18 cellular contexts compared by ENCODE assay signal in the genomic region with DNA sequence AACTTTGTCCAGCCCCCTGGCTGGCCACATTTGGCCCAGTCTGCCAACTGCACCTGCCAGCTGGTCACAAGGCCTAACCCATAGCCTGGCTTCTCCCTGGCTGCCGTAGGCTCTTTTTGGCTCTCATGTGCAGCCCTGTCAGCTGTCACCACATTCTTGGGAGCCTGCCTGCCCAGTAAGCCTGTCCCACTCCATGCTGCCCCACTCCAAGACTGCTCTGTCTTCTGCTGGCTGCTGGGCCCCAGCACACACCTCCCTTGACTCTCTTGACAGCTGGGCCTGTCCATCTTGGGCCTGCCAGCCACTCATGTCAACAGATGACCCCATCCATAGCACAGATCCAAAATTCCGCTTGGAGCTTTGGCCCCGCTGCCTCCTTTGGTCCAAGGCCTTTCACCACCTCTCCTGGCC.
DNase-seq lines count a peak whose midpoint lies in the region; ATAC-seq and TF ChIP-seq lines count a peak whose summit lies in the region.
"Had no signal": no experiment of that assay in that cellular context is flagged by ENCODE, and none has a peak within 500 bp of the region (broad histone marks: within the 10 kb centered on the region; RNA-seq: fewer than 3 reads in every experiment).

No MANE protein-coding gene starts in this region.

- ATAC-seq in PC-3 (no peak), HG03378 (IDR thresholded peaks at IDR 0.05; ENCODE audit: unreplicated experiment) (no peak)

- CTCF ChIA-PET in PC-3 (lab: Charles Lee): no interaction called here

- DNase-seq in activated CD8-positive, alpha-beta memory T cell treated with anti-CD3 and anti-CD28 coated beads, Interleukin-2, amount 50 U/mL, for 48 hours: peak; percentile 50
- no peak for DNase-seq in activated CD8-positive, alpha-beta memory T cell treated with anti-CD3 and anti-CD28 coated beads, Interleukin-2, amount 50 U/mL, for 4 hours
- peak; percentile 45 for DNase-seq in islet precursor cell
- DNase-seq in stimulated activated CD8-positive, alpha-beta memory T cell treated with anti-CD3 and anti-CD28 coated beads, Interleukin-4, amount 100 ng/mL, for 48 hours: peak; percentile 10
- DNase-seq in PC-3: no peak
- no peak for DNase-seq in chondrocyte (ENCODE audit: low spot score)
- DNase-seq: activated CD4-positive, alpha-beta T cell treated with anti-CD3 and anti-CD28 coated beads, Interleukin-2, amount 10 ng/mL, durations not matched to agents 7 days and 5 days; CD4-positive, CD25-positive, alpha-beta regulatory T cell; HCEC 1CT; Karpas-422; NCI-H1092 treated with DMSO at 0.1 percent for 48 hours; NCI-H82; SK-N-SH; stimulated activated CD4-positive, alpha-beta T cell treated with anti-CD3 and anti-CD28 coated beads, Interleukin-12 subunit alpha, Interleukin-12 subunit beta, amount 100 ng/mL, for 4 hours had no signal

- H3K27me3 Mint-ChIP-seq in brain (peaks cover 4% of the 10 kb centered on the region), chondrocyte (ENCODE audit: low read depth) (peaks cover 3% of the 10 kb centered on the region)
- H3K27me3 Mint-ChIP-seq: activated CD4-positive, alpha-beta T cell treated with anti-CD3 and anti-CD28 coated beads, Interleukin-2, amount 10 ng/mL, durations not matched to agents 7 days and 5 days; CD4-positive, CD25-positive, alpha-beta regulatory T cell had no signal

- H3K4me1 Mint-ChIP-seq in brain: peaks cover 13% of the 10 kb centered on the region
- no peaks in the 10 kb centered on the region for H3K4me1 Mint-ChIP-seq in chondrocyte (ENCODE audit: low read depth)
- H3K4me1 Mint-ChIP-seq: activated CD4-positive, alpha-beta T cell treated with anti-CD3 and anti-CD28 coated beads, Interleukin-2, amount 10 ng/mL, durations not matched to agents 7 days and 5 days had no signal

- no peaks in the 10 kb centered on the region for H3K9me3 ChIP-seq in PC-3 (ENCODE audit: low read length)
- H3K9me3 ChIP-seq: SK-N-SH had no signal

- POLR2A ChIA-PET in PC-3 (lab: Charles Lee; ENCODE audit: unreplicated experiment): no interaction called here

- no peaks in the 10 kb centered on the region for H3K27me3 ChIP-seq in PC-3 (ENCODE audit: low read length)

- H3K4me3 Mint-ChIP-seq in brain (no peak overlapping the region), chondrocyte (ENCODE audit: unreplicated experiment) (no peak overlapping the region)
- H3K4me3 Mint-ChIP-seq: activated CD4-positive, alpha-beta T cell treated with anti-CD3 and anti-CD28 coated beads, Interleukin-2, amount 10 ng/mL, durations not matched to agents 7 days and 5 days; activated T-helper 1 cell treated with anti-CD3 and anti-CD28 coated beads, Interleukin-12 subunit alpha, Interleukin-12 subunit beta, Interleukin-2, Interleukin-4 antibody, amounts not matched to agents 30 ng/mL and 10 ng/mL and 1 ng/mL, durations not matched to agents 14 hours and 24 hours and 36 hours; CD4-positive, CD25-positive, alpha-beta regulatory T cell had no signal

- H3K4me3 ChIP-seq in PC-3 (ENCODE audit: low read length): no peak overlapping the region

- H3K4me1 ChIP-seq in PC-3 (ENCODE audit: insufficient read depth, low read length): no peaks in the 10 kb centered on the region
- H3K4me1 ChIP-seq: parathyroid adenoma had no signal

- peaks cover 28% of the 10 kb centered on the region for H3K36me3 Mint-ChIP-seq in brain
- H3K36me3 Mint-ChIP-seq in chondrocyte (ENCODE audit: low read depth): peaks cover 15% of the 10 kb centered on the region

- TF ChIP-seq CTCF in brain (conservative IDR thresholded peaks at IDR 0.05) (no peak), PC-3 (conservative IDR thresholded peaks at IDR 0.05; ENCODE audit: low read depth, low read length) (no peak), chondrocyte (IDR thresholded peaks at IDR 0.05) (no peak)

- H3K27ac ChIP-seq in PC-3 (ENCODE audit: low read length): no peak overlapping the region
- H3K27ac ChIP-seq: parathyroid adenoma had no signal

- H3K79me2 ChIP-seq in PC-3 (ENCODE audit: low read length): no peaks in the 10 kb centered on the region
- H3K79me2 ChIP-seq: parathyroid adenoma had no signal

- H3K9ac ChIP-seq in PC-3 (ENCODE audit: low read length): no peak overlapping the region
- H3K9ac ChIP-seq: parathyroid adenoma, SK-N-SH had no signal

- H3F3A ChIP-seq in PC-3 (ENCODE audit: low read length, unreplicated experiment): no peaks in the 10 kb centered on the region

- H4K20me1 ChIP-seq in PC-3 (ENCODE audit: low read length): no peaks in the 10 kb centered on the region

- H3K9me2 ChIP-seq in PC-3 (replicated peaks; ENCODE audit: low read length): no peaks in the 10 kb centered on the region
- H3K9me2 ChIP-seq: SK-N-SH had no signal

- H3K4me2 ChIP-seq in PC-3 (ENCODE audit: low read length): no peak overlapping the region
- H3K4me2 ChIP-seq: SK-N-SH had no signal

- no peaks in the 10 kb centered on the region for H3K36me3 ChIP-seq in PC-3 (ENCODE audit: low read depth, low read length)

- H2AFZ ChIP-seq in PC-3 (ENCODE audit: low read length): no peak overlapping the region
- H2AFZ ChIP-seq: parathyroid adenoma had no signal

- no TSS peak for BruUV-seq in PC-3 (replicated peaks; lab: Mats Ljungman, UMichigan)

- intact Hi-C loops in PC-3 (cut with micrococcal nuclease): no loop called here

- H3K9me3 Mint-ChIP-seq in brain (peaks cover 16 to 35% (median 29%) of the 10 kb centered on the region in 5 experiments), chondrocyte (ENCODE audit: low read depth) (peaks cover 20% of the 10 kb centered on the region)

- H3K27ac Mint-ChIP-seq in brain: peak overlapping the region in 3 of 5 experiments; percentile 32 to 85 (median 42)
- no peak overlapping the region for H3K27ac Mint-ChIP-seq in chondrocyte (ENCODE audit: unreplicated experiment)
- H3K27ac Mint-ChIP-seq: activated CD4-positive, alpha-beta T cell treated with anti-CD3 and anti-CD28 coated beads, Interleukin-2, amount 10 ng/mL, durations not matched to agents 7 days and 5 days had no signal

Comparison
In these comparisons a context has a peak if more than half of its experiments do, and no peak if none do; other contexts are left out.
1. DNase-seq: peak in activated CD8-positive, alpha-beta memory T cell treated with anti-CD3 and anti-CD28 coated beads, Interleukin-2, amount 50 U/mL, for 48 hours (single experiment), islet precursor cell (single experiment) and stimulated activated CD8-positive, alpha-beta memory T cell treated with anti-CD3 and anti-CD28 coated beads, Interleukin-4, amount 100 ng/mL, for 48 hours (single experiment); none in activated CD8-positive, alpha-beta memory T cell treated with anti-CD3 and anti-CD28 coated beads, Interleukin-2, amount 50 U/mL, for 4 hours (single experiment), PC-3 (single experiment) and chondrocyte (single experiment).